ENCODE assay signal across 18 cellular contexts in genomic region chr22:22215659-22216449, GRCh38. TPM values are rescaled to one million over a fixed set of nuclear protein-coding genes. Genes with fewer than 3 reads are reported as not detected.
"Had no signal": no experiment of that assay in that cellular context is flagged by ENCODE, and none has a peak within 500 bp of the region (broad histone marks: within the 10 kb centered on the region; RNA-seq: fewer than 3 reads in every experiment).

No MANE protein-coding gene starts in this region.

- H3K27ac Mint-ChIP-seq: activated naive CD8-positive, alpha-beta T cell treated with anti-CD3 and anti-CD28 coated beads, Interleukin-2, amount 10 ng/mL, durations not matched to agents 7 days and 5 days; endodermal cell; immature natural killer cell; T-helper 17 cell had no signal

- H3K4me1 ChIP-seq: breast epithelium, lower lobe of right lung, transverse colon had no signal

- H3K27me3 Mint-ChIP-seq: T-helper 17 cell had no signal

- ATAC-seq: left cardiac atrium, T-helper 17 cell had no signal

- H3K4me3 ChIP-seq: breast epithelium, lower lobe of right lung, skin epidermis, transverse colon had no signal

- H3K9me3 Mint-ChIP-seq: activated naive CD8-positive, alpha-beta T cell treated with anti-CD3 and anti-CD28 coated beads, Interleukin-2, amount 10 ng/mL, durations not matched to agents 7 days and 5 days; endodermal cell; immature natural killer cell had no signal

- H3K36me3 ChIP-seq: breast epithelium, lower lobe of right lung, neutrophil, transverse colon had no signal

- H3K4me1 Mint-ChIP-seq: endodermal cell, immature natural killer cell had no signal

- H3K4me3 Mint-ChIP-seq: activated naive CD8-positive, alpha-beta T cell treated with anti-CD3 and anti-CD28 coated beads, Interleukin-2, amount 10 ng/mL, durations not matched to agents 7 days and 5 days; endodermal cell; immature natural killer cell; T-helper 17 cell had no signal

- H3K9me3 ChIP-seq: breast epithelium, lower lobe of right lung, neutrophil, transverse colon had no signal

- H3K27ac ChIP-seq: breast epithelium, lower lobe of right lung, neutrophil, skin epidermis, transverse colon had no signal

- DNase-seq: activated gamma-delta T cell treated with Interleukin-2 at 50 U/mL for 16 hours; activated naive CD8-positive, alpha-beta T cell treated with anti-CD3 and anti-CD28 coated beads, Interleukin-2, amount 10 ng/mL, durations not matched to agents 7 days and 5 days; aorta; dermis blood vessel endothelial cell; endodermal cell; erythroblast; immature natural killer cell; left cardiac atrium; lower lobe of right lung; midbrain; posterior cingulate gyrus; substantia nigra; T-helper 17 cell; transverse colon had no signal

- H3K27me3 ChIP-seq: breast epithelium had no signal

- H3K36me3 Mint-ChIP-seq: activated naive CD8-positive, alpha-beta T cell treated with anti-CD3 and anti-CD28 coated beads, Interleukin-2, amount 10 ng/mL, durations not matched to agents 7 days and 5 days; immature natural killer cell had no signal

RNA-seq across cellular contexts. Expression of gene VPREB1, which starts 28.7 kb away (rescaled TPM):
- total RNA-seq: activated naive CD8-positive, alpha-beta T cell treated with anti-CD3 and anti-CD28 coated beads, Interleukin-2, amount 10 ng/mL, durations not matched to agents 7 days and 5 days; aorta; breast epithelium; cerebellum; dermis blood vessel endothelial cell; endodermal cell; left cardiac atrium; lower lobe of right lung; T-helper 17 cell; transverse colon had no signal
- polyA plus RNA-seq: aorta, immature natural killer cell had no signal
